In genomic region chr7:28298870-28299484, GRCh38 we compare ENCODE assay signal across 8 cellular contexts.
A peak's percentile ranks its signal among the peaks of the same experiment; 100 is the strongest.
DNase-seq lines count a peak whose midpoint lies in the region; ATAC-seq and TF ChIP-seq lines count a peak whose summit lies in the region.

No MANE protein-coding gene starts in this region.

- peak; percentile 96 for DNase-seq in DMS153 treated with DMSO at 0.1 percent for 48 hours (lab: John Stamatoyannopoulos, UW; ENCODE audit: unreplicated experiment)
- DNase-seq in NCI-H1417 (lab: John Stamatoyannopoulos, UW), result peak; percentile 62 to 91 (median 74)
- peak; percentile 66 to 79 for DNase-seq in cardiac muscle cell (ENCODE audit: low read depth in 1 of 2, low spot score in 1 of 2)
- DNase-seq in sciatic nerve (ENCODE audit: low spot score), result no peak
- no peak for DNase-seq in activated CD8-positive, alpha-beta memory T cell treated with anti-CD3 and anti-CD28 coated beads for 24 hours
- no peak for DNase-seq in GM13976 (ENCODE audit: low spot score)
- DNase-seq in activated CD8-positive, alpha-beta T cell treated with anti-CD3 and anti-CD28 coated beads for 36 hours, result no peak

- no peak overlapping the region for H3K4me3 ChIP-seq in cardiac muscle cell

- ATAC-seq in sciatic nerve, result peak; percentile 77
- ATAC-seq in activated CD8-positive, alpha-beta T cell treated with anti-CD3 and anti-CD28 coated beads for 36 hours, result no peak

- TF ChIP-seq CTCF in VCaP (conservative IDR thresholded peaks at IDR 0.05), result peak; percentile 78
- peak; percentile 59 for TF ChIP-seq CTCF in cardiac muscle cell (IDR thresholded peaks at IDR 0.05; ENCODE audit: low read depth, low read length)
- TF ChIP-seq CTCF in GM13976 (IDR thresholded peaks at IDR 0.05; ENCODE audit: borderline replicate concordance, control extremely low read depth, extremely low read depth, insufficient read depth, missing control alignments), result no peak
- no peak for TF ChIP-seq CTCF in activated CD8-positive, alpha-beta T cell treated with anti-CD3 and anti-CD28 coated beads for 36 hours (IDR thresholded peaks at IDR 0.05)

- no peaks in the 10 kb centered on the region for H3K9me3 Mint-ChIP-seq in activated CD8-positive, alpha-beta T cell treated with anti-CD3 and anti-CD28 coated beads for 36 hours

- H3K9me3 ChIP-seq in cardiac muscle cell (ENCODE audit: low read depth), result no peaks in the 10 kb centered on the region

- H3K27me3 Mint-ChIP-seq in activated CD8-positive, alpha-beta T cell treated with anti-CD3 and anti-CD28 coated beads for 36 hours, result peaks cover 9% of the 10 kb centered on the region

- no peak overlapping the region for H3K4me3 Mint-ChIP-seq in activated CD8-positive, alpha-beta T cell treated with anti-CD3 and anti-CD28 coated beads for 36 hours

- H3K4me1 Mint-ChIP-seq in activated CD8-positive, alpha-beta T cell treated with anti-CD3 and anti-CD28 coated beads for 36 hours (ENCODE audit: low read depth), result peaks cover 2% of the 10 kb centered on the region

- POLR2A ChIA-PET in activated CD8-positive, alpha-beta T cell treated with anti-CD3 and anti-CD28 coated beads for 36 hours (lab: Charles Lee), result no interaction called here

- H3K27ac Mint-ChIP-seq in activated CD8-positive, alpha-beta T cell treated with anti-CD3 and anti-CD28 coated beads for 36 hours, result no peak overlapping the region

- no peaks in the 10 kb centered on the region for H3K4me1 ChIP-seq in cardiac muscle cell (ENCODE audit: low read depth)

- H3K27ac ChIP-seq in VCaP (no peak overlapping the region), cardiac muscle cell (no peak overlapping the region)

- no peaks in the 10 kb centered on the region for H3K36me3 ChIP-seq in cardiac muscle cell

- H3K36me3 Mint-ChIP-seq in activated CD8-positive, alpha-beta T cell treated with anti-CD3 and anti-CD28 coated beads for 36 hours (ENCODE audit: low read depth), result no peaks in the 10 kb centered on the region

- in situ Hi-C loops in GM13976 (cut with MboI; ENCODE audit: low sequenced_read_pairs, unreplicated experiment), result no loop called here

- CTCF ChIA-PET in activated CD8-positive, alpha-beta T cell treated with anti-CD3 and anti-CD28 coated beads for 36 hours (lab: Charles Lee), result interaction anchor here (1.6 to 2.6 kb wide), 2 partner anchors 13 to 64 kb away, joined by 4 to 20 read pairs; no protein-coding TSS in a partner anchor

- no peaks in the 10 kb centered on the region for H3K27me3 ChIP-seq in cardiac muscle cell

- intact Hi-C loops in sciatic nerve (cut with DNase I), result no loop called here
- intact Hi-C loops in activated CD8-positive, alpha-beta T cell treated with anti-CD3 and anti-CD28 coated beads for 36 hours (cut with micrococcal nuclease), result loop anchor here (10.0 kb wide), 1 partner anchor 556 kb away; no protein-coding TSS in a partner anchor

Comparison
In these comparisons a context has a peak if more than half of its experiments do, and no peak if none do; other contexts are left out.
1. DNase-seq: peak in DMS153 treated with DMSO at 0.1 percent for 48 hours (single experiment), NCI-H1417 (3 of 3) and cardiac muscle cell (2 of 2); none in sciatic nerve (single experiment), activated CD8-positive, alpha-beta memory T cell treated with anti-CD3 and anti-CD28 coated beads for 24 hours (single experiment), GM13976 (single experiment) and activated CD8-positive, alpha-beta T cell treated with anti-CD3 and anti-CD28 coated beads for 36 hours (single experiment).
2. CTCF ChIP-seq: peak in VCaP (single experiment) and cardiac muscle cell (single experiment); none in GM13976 (single experiment) and activated CD8-positive, alpha-beta T cell treated with anti-CD3 and anti-CD28 coated beads for 36 hours (single experiment).